In genomic region chr11:5291207-5291838, GRCh38 we compare ENCODE assay signal across 10 cellular contexts. TPM values are rescaled to one million over a fixed set of nuclear protein-coding genes. Genes with fewer than 3 reads are reported as not detected.
DNase-seq lines count a peak whose midpoint lies in the region; ATAC-seq and TF ChIP-seq lines count a peak whose summit lies in the region.
"Had no signal": no experiment of that assay in that cellular context is flagged by ENCODE, and none has a peak within 500 bp of the region (broad histone marks: within the 10 kb centered on the region; RNA-seq: fewer than 3 reads in every experiment).

No MANE protein-coding gene starts in this region.

- no peaks in the 10 kb centered on the region for H3K27me3 ChIP-seq in dorsolateral prefrontal cortex
- H3K27me3 ChIP-seq in heart left ventricle: no peaks in the 10 kb centered on the region

- peak; percentile 72 for ATAC-seq in stimulated activated naive CD8-positive, alpha-beta T cell treated with anti-CD3 and anti-CD28 coated beads, Interleukin-15, amount 100 ng/mL, for 72 hours
- no peak for ATAC-seq in stimulated activated naive CD8-positive, alpha-beta T cell treated with anti-CD3 and anti-CD28 coated beads, Interleukin-15, Interleukin-2, amounts not matched to agents 100 U/mL and 50 U/mL, for 24 hours
- peak; percentile 95 for ATAC-seq in HG02678 (IDR thresholded peaks at IDR 0.05; ENCODE audit: unreplicated experiment)
- no peak for ATAC-seq in heart left ventricle

- H3K4me3 Mint-ChIP-seq in stimulated activated naive CD8-positive, alpha-beta T cell treated with anti-CD3 and anti-CD28 coated beads, Interleukin-15, amount 100 ng/mL, for 72 hours: no peak overlapping the region

- no peak overlapping the region for H3K4me3 ChIP-seq in epithelial cell of proximal tubule (ENCODE audit: low read depth, low read length)
- H3K4me3 ChIP-seq in dorsolateral prefrontal cortex: no peak overlapping the region
- H3K4me3 ChIP-seq in heart left ventricle: no peak overlapping the region

- no peak for DNase-seq in stimulated activated naive CD8-positive, alpha-beta T cell treated with anti-CD3 and anti-CD28 coated beads, Interleukin-15, amount 100 ng/mL, for 72 hours
- no peak for DNase-seq in stimulated activated naive CD8-positive, alpha-beta T cell treated with anti-CD3 and anti-CD28 coated beads, Interleukin-15, Interleukin-2, amounts not matched to agents 100 U/mL and 50 U/mL, for 24 hours
- DNase-seq in NCI-H226 (peak; percentile 32), epithelial cell of proximal tubule (ENCODE audit: low read depth) (peak; percentile 16), dorsolateral prefrontal cortex (no peak), substantia nigra (lab: John Stamatoyannopoulos, UW) (no peak), heart left ventricle (no peak)

- H3K27ac Mint-ChIP-seq in stimulated activated naive CD8-positive, alpha-beta T cell treated with anti-CD3 and anti-CD28 coated beads, Interleukin-15, amount 100 ng/mL, for 72 hours: no peak overlapping the region

- H3K27me3 Mint-ChIP-seq in stimulated activated naive CD8-positive, alpha-beta T cell treated with anti-CD3 and anti-CD28 coated beads, Interleukin-15, amount 100 ng/mL, for 72 hours: no peaks in the 10 kb centered on the region

- H3K9me3 Mint-ChIP-seq in stimulated activated naive CD8-positive, alpha-beta T cell treated with anti-CD3 and anti-CD28 coated beads, Interleukin-15, amount 100 ng/mL, for 72 hours: no peaks in the 10 kb centered on the region

- no peaks in the 10 kb centered on the region for H3K4me1 ChIP-seq in heart left ventricle

- intact Hi-C loops in dorsolateral prefrontal cortex (cut with DNase I) (no loop called here), heart left ventricle (cut with DNase I) (no loop called here)

- 68 to 79% (median 74%) methylated on average over 1 of the region's 1 CpG for WGBS in heart left ventricle, 4 donors

- TF ChIP-seq CTCF in epithelial cell of proximal tubule (conservative IDR thresholded peaks at IDR 0.05; ENCODE audit: low read depth, low read length) (peak; percentile 94), dorsolateral prefrontal cortex (IDR thresholded peaks at IDR 0.05 in 54 of 56, conservative IDR thresholded peaks at IDR 0.05 in 2 of 56; ENCODE audit: low read depth in 1 of 56, partially characterized antibody in 56 of 56) (peak in 3 of 56 donors; percentile 9 to 33 (median 10)), heart left ventricle (IDR thresholded peaks at IDR 0.05) (peak in 1 of 12 donors; percentile 9)

- H3K27ac ChIP-seq in dorsolateral prefrontal cortex (no peak overlapping the region), substantia nigra (ENCODE audit: low read depth, low read length, poor library complexity, severe bottlenecking) (no peak overlapping the region), heart left ventricle (no peak overlapping the region)
- H3K27ac ChIP-seq: epithelial cell of prostate had no signal

- H3K36me3 ChIP-seq in heart left ventricle: no peaks in the 10 kb centered on the region

- TF ChIP-seq POLR2A in heart left ventricle (IDR thresholded peaks at IDR 0.05): no peak

- H3K9me3 ChIP-seq in heart left ventricle: no peaks in the 10 kb centered on the region

- no peaks in the 10 kb centered on the region for H3K4me1 Mint-ChIP-seq in stimulated activated naive CD8-positive, alpha-beta T cell treated with anti-CD3 and anti-CD28 coated beads, Interleukin-15, amount 100 ng/mL, for 72 hours

RNA-seq across cellular contexts. Expression of gene OR51B4, which starts 10.4 kb away (rescaled TPM):
- total RNA-seq in epithelial cell of proximal tubule: not detected in 2 replicates
- 1 to 10 TPM in 11 of 120 experiments, under 1 TPM in 17, not detected in 92; 0.49 to 2.5 (median 0.81) TPM for total RNA-seq in dorsolateral prefrontal cortex
- not detected for total RNA-seq in heart left ventricle
- polyA plus RNA-seq in heart left ventricle: not detected
- polyA plus RNA-seq: thymus had no signal

RNA-seq across cellular contexts. Expression of gene HBE1, which starts 21.6 kb away (rescaled TPM):
- not detected in 2 replicates for total RNA-seq in epithelial cell of proximal tubule
- 1 to 10 TPM in 26 of 120 experiments, under 1 TPM in 20, not detected in 74; 0.41 to 6.3 (median 1.0) TPM for total RNA-seq in dorsolateral prefrontal cortex
- not detected for total RNA-seq in heart left ventricle
- not detected for polyA plus RNA-seq in heart left ventricle

RNA-seq across cellular contexts. Expression of gene OR51B2, which starts 32.8 kb away (rescaled TPM):
- total RNA-seq in epithelial cell of proximal tubule (not detected in 2 replicates), dorsolateral prefrontal cortex (1 to 10 TPM in 6 of 120 experiments, under 1 TPM in 27, not detected in 87; 0.46 to 2.1 (median 0.68) TPM), heart left ventricle (not detected)
- polyA plus RNA-seq in heart left ventricle: not detected

RNA-seq across cellular contexts. Expression of gene HBG2, which starts 36.7 kb away (rescaled TPM):
- total RNA-seq in epithelial cell of proximal tubule (not detected in 2 replicates), dorsolateral prefrontal cortex (10 to 100 TPM in 4 of 120 experiments, 1 to 10 TPM in 30, under 1 TPM in 4, not detected in 82; 0.50 to 27.8 (median 2.1) TPM), heart left ventricle (1 to 10 TPM in 2 of 9 donors, under 1 TPM in 1, not detected in 6; 0.72 to 2.0 (median 1.9) TPM)
- polyA plus RNA-seq in heart left ventricle: not detected

RNA-seq across cellular contexts. Expression of gene HBG1, which starts 41.7 kb away (rescaled TPM):
- total RNA-seq in epithelial cell of proximal tubule: not detected in 2 replicates
- total RNA-seq in dorsolateral prefrontal cortex: 10 to 100 TPM in 1 of 120 experiments, 1 to 10 TPM in 6, under 1 TPM in 2, not detected in 111; 0.62 to 12.8 (median 1.7) TPM
- not detected for total RNA-seq in heart left ventricle
- polyA plus RNA-seq in heart left ventricle: not detected

Comparison
In these comparisons a context has a peak if more than half of its experiments do, and no peak if none do; other contexts are left out.
1. ATAC-seq: peak in stimulated activated naive CD8-positive, alpha-beta T cell treated with anti-CD3 and anti-CD28 coated beads, Interleukin-15, amount 100 ng/mL, for 72 hours (single experiment) and HG02678 (single experiment); none in stimulated activated naive CD8-positive, alpha-beta T cell treated with anti-CD3 and anti-CD28 coated beads, Interleukin-15, Interleukin-2, amounts not matched to agents 100 U/mL and 50 U/mL, for 24 hours (single experiment) and heart left ventricle (0 of 4).
2. DNase-seq: peak in NCI-H226 (single experiment) and epithelial cell of proximal tubule (single experiment); none in stimulated activated naive CD8-positive, alpha-beta T cell treated with anti-CD3 and anti-CD28 coated beads, Interleukin-15, amount 100 ng/mL, for 72 hours (0 of 2), stimulated activated naive CD8-positive, alpha-beta T cell treated with anti-CD3 and anti-CD28 coated beads, Interleukin-15, Interleukin-2, amounts not matched to agents 100 U/mL and 50 U/mL, for 24 hours (single experiment), dorsolateral prefrontal cortex (0 of 10), substantia nigra (0 of 49) and heart left ventricle (0 of 5).